15 cellular contexts compared by ENCODE assay signal in genomic region chr1:174991473-174991872, GRCh38. TPM values are rescaled to one million over a fixed set of nuclear protein-coding genes. Genes with fewer than 3 reads are reported as not detected.
A peak's percentile ranks its signal among the peaks of the same experiment; 100 is the strongest.
DNase-seq lines count a peak whose midpoint lies in the region; ATAC-seq, FAIRE-seq and TF ChIP-seq lines count a peak whose summit lies in the region.
"Had no signal": no experiment of that assay in that cellular context is flagged by ENCODE, and none has a peak within 500 bp of the region (broad histone marks: within the 10 kb centered on the region; RNA-seq: fewer than 3 reads in every experiment).

No MANE protein-coding gene starts in this region.

- no peak overlapping the region for H3K9ac ChIP-seq in PC-3 (ENCODE audit: low read length)
- H3K9ac ChIP-seq in HepG2 (ENCODE audit: insufficient read depth, low read depth, low read length), result no peak overlapping the region

- peaks cover 17% of the 10 kb centered on the region for H3K4me1 ChIP-seq in CD4-positive, CD25-positive, alpha-beta regulatory T cell (ENCODE audit: control insufficient read depth, insufficient read depth, low read length, poor library complexity, severe bottlenecking)
- peaks cover 26% of the 10 kb centered on the region for H3K4me1 ChIP-seq in PC-3 (ENCODE audit: insufficient read depth, low read length)
- peaks cover 35% of the 10 kb centered on the region for H3K4me1 ChIP-seq in HepG2 (ENCODE audit: insufficient read depth, low read length)

- no peak for DNase-seq in CD4-positive, CD25-positive, alpha-beta regulatory T cell
- peak; percentile 34 for DNase-seq in EH (ENCODE audit: low read depth)
- no peak for DNase-seq in PC-3
- no peak for DNase-seq in immature natural killer cell
- DNase-seq in HepG2 (ENCODE audit: low spot score), result no peak
- DNase-seq in amniotic stem cell (lab: John Stamatoyannopoulos, UW), result no peak
- DNase-seq: COR-L47, DMS153, KG1, NCI-H1417, NCI-H2029, NCI-H524 had no signal

- H3K27ac ChIP-seq in CD4-positive, CD25-positive, alpha-beta regulatory T cell (ENCODE audit: insufficient read depth, low read length, poor library complexity, severe bottlenecking), result peak overlapping the region; percentile 66
- H3K27ac ChIP-seq in PC-3 (ENCODE audit: low read length), result no peak overlapping the region
- no peak overlapping the region for H3K27ac ChIP-seq in HepG2 (ENCODE audit: extremely low read length, insufficient read depth, low read length)

- no peaks in the 10 kb centered on the region for H3K27me3 Mint-ChIP-seq in CD4-positive, CD25-positive, alpha-beta regulatory T cell
- H3K27me3 Mint-ChIP-seq in immature natural killer cell (ENCODE audit: low read depth in 3 of 3), result peaks cover 0 to 4% (median 0%) of the 10 kb centered on the region in 3 donors

- TF ChIP-seq RAD21 in HepG2 (CRISPR knock-in tag; IDR thresholded peaks at IDR 0.05), result no peak

- H3F3A ChIP-seq in PC-3 (ENCODE audit: low read length, unreplicated experiment), result no peaks in the 10 kb centered on the region

- H3K9me2 ChIP-seq in PC-3 (replicated peaks; ENCODE audit: low read length), result no peaks in the 10 kb centered on the region

- H3K4me2 ChIP-seq in PC-3 (ENCODE audit: low read length) (peak overlapping the region; percentile 93; the same call in 1 of the 2 replicates), HepG2 (ENCODE audit: low read depth, low read length) (no peak overlapping the region)
- H3K4me2 ChIP-seq: GM23338 had no signal

- H3K27ac Mint-ChIP-seq in CD4-positive, CD25-positive, alpha-beta regulatory T cell, result peak overlapping the region in 2 of 3 donors; percentile 26
- H3K27ac Mint-ChIP-seq in immature natural killer cell, result peak overlapping the region in 4 of 6 donors; percentile 76 to 95 (median 82)
- H3K27ac Mint-ChIP-seq: GM23338 had no signal

- no peaks in the 10 kb centered on the region for H4K20me1 ChIP-seq in PC-3 (ENCODE audit: low read length)
- no peaks in the 10 kb centered on the region for H4K20me1 ChIP-seq in HepG2 (ENCODE audit: insufficient read depth, low read length)

- POLR2A ChIA-PET in PC-3 (lab: Charles Lee; ENCODE audit: unreplicated experiment), result interaction anchor here (0.6 kb wide), 1 partner anchor 89 kb away, joined by 3 read pairs; no protein-coding TSS in a partner anchor
- POLR2A ChIA-PET in HepG2 (lab: Yijun Ruan, JAX), result no interaction called here

- H3K27me3 ChIP-seq in CD4-positive, CD25-positive, alpha-beta regulatory T cell (ENCODE audit: control insufficient read depth, insufficient read depth, low read length), result no peaks in the 10 kb centered on the region
- H3K27me3 ChIP-seq in PC-3 (ENCODE audit: low read length) (no peaks in the 10 kb centered on the region), HepG2 (ENCODE audit: control insufficient read depth in 1 of 2, insufficient read depth in 2 of 2, low read length in 2 of 2) (no peaks in the 10 kb centered on the region)

- H3K36me3 Mint-ChIP-seq in CD4-positive, CD25-positive, alpha-beta regulatory T cell, result peaks cover 28% of the 10 kb centered on the region
- H3K36me3 Mint-ChIP-seq in immature natural killer cell, result peaks cover 4 to 20% (median 5%) of the 10 kb centered on the region in 3 donors

- H3K4me1 Mint-ChIP-seq in CD4-positive, CD25-positive, alpha-beta regulatory T cell, result peaks cover 24 to 36% (median 29%) of the 10 kb centered on the region in 4 donors
- H3K4me1 Mint-ChIP-seq in immature natural killer cell, result peaks cover 30 to 37% of the 10 kb centered on the region in 2 donors
- H3K4me1 Mint-ChIP-seq: GM23338 had no signal

- H3K4me3 Mint-ChIP-seq in CD4-positive, CD25-positive, alpha-beta regulatory T cell, result peak overlapping the region in 3 of 4 donors; percentile 19 to 58 (median 57)
- peak overlapping the region in 3 of 5 donors; percentile 1 to 46 (median 18) for H3K4me3 Mint-ChIP-seq in immature natural killer cell
- H3K4me3 Mint-ChIP-seq: GM23338 had no signal

- CTCF ChIA-PET in PC-3 (lab: Charles Lee) (no interaction called here), HepG2 (lab: Yijun Ruan, JAX; ENCODE audit: low intra/inter-chr PET ratio, low total read pairs) (no interaction called here)

- TF ChIP-seq POLR2A in HepG2 (IDR thresholded peaks at IDR 0.05; ENCODE audit: insufficient read depth in 1 of 2, low read depth in 2 of 2, low read length in 2 of 2), result no peak

- H2AFZ ChIP-seq in PC-3 (ENCODE audit: low read length), result no peak overlapping the region
- H2AFZ ChIP-seq in HepG2 (ENCODE audit: low read length), result no peak overlapping the region
- H2AFZ ChIP-seq: GM23338 had no signal

- H3K9me3 ChIP-seq in CD4-positive, CD25-positive, alpha-beta regulatory T cell (ENCODE audit: control insufficient read depth in 2 of 2, low read length in 2 of 2), result no peaks in the 10 kb centered on the region
- H3K9me3 ChIP-seq in PC-3 (ENCODE audit: low read length) (no peaks in the 10 kb centered on the region), HepG2 (ENCODE audit: low read length) (no peaks in the 10 kb centered on the region)

- TF ChIP-seq EP300 in HepG2 (IDR thresholded peaks at IDR 0.05; ENCODE audit: low read depth in 2 of 2, low read length in 2 of 2), result no peak
- no peak for TF ChIP-seq EP300 in HepG2 (CRISPR knock-in tag; IDR thresholded peaks at IDR 0.05; ENCODE audit: borderline replicate concordance)

- in situ Hi-C loops in HepG2 (cut with HindIII; ENCODE audit: extremely low pct_ligation_motif_present, low pct_unique_long_range_greater_than_20kb), result loop anchor here (25.0 kb wide), 1 partner anchor 729 kb away; no protein-coding TSS in a partner anchor

- intact Hi-C loops in PC-3 (cut with micrococcal nuclease), result no loop called here
- intact Hi-C loops in HepG2 (cut with micrococcal nuclease; ENCODE audit: unreplicated experiment), result loop anchor here (2.0 kb wide), 1 partner anchor 221 kb away; no protein-coding TSS in a partner anchor

- WGBS in HepG2 (ENCODE audit: low lambda C conversion rate), result 100% methylated on average over 1 of the region's 1 CpG

- TF ChIP-seq CTCF in PC-3 (conservative IDR thresholded peaks at IDR 0.05; ENCODE audit: low read depth, low read length) (no peak), HepG2 (CRISPR knock-in tag; IDR thresholded peaks at IDR 0.05) (no peak)

- FAIRE-seq in HepG2 (lab: Jason Lieb, UNC), result no peak

- no peak overlapping the region for H3K4me3 ChIP-seq in CD4-positive, CD25-positive, alpha-beta regulatory T cell (ENCODE audit: low read depth, low read length)
- H3K4me3 ChIP-seq in PC-3 (ENCODE audit: low read length) (no peak overlapping the region), HepG2 (replicated peaks in 1 of 3; ENCODE audit: insufficient read depth in 1 of 3, low read depth in 2 of 3, low read length in 3 of 3) (no peak overlapping the region)
- H3K4me3 ChIP-seq: GM23338 had no signal

- BruUV-seq in PC-3 (replicated peaks; lab: Mats Ljungman, UMichigan), result no TSS peak
- no TSS peak for BruUV-seq in HepG2 (replicated peaks; lab: Mats Ljungman, UMichigan)

- no peaks in the 10 kb centered on the region for H3K79me2 ChIP-seq in PC-3 (ENCODE audit: low read length)
- no peaks in the 10 kb centered on the region for H3K79me2 ChIP-seq in HepG2 (ENCODE audit: insufficient read depth, low read length)

- ATAC-seq in CD4-positive, CD25-positive, alpha-beta regulatory T cell (ENCODE audit: low read depth in 2 of 2), result no peak
- ATAC-seq in PC-3 (no peak), GM19324 (IDR thresholded peaks at IDR 0.05; ENCODE audit: low FRiP score, unreplicated experiment) (no peak), HepG2 (no peak), HG03432 (IDR thresholded peaks at IDR 0.05; ENCODE audit: unreplicated experiment) (no peak)
- ATAC-seq: GM23338 had no signal

- peaks cover 13% of the 10 kb centered on the region for H3K36me3 ChIP-seq in CD4-positive, CD25-positive, alpha-beta regulatory T cell (ENCODE audit: control insufficient read depth, insufficient read depth, low read length)
- H3K36me3 ChIP-seq in PC-3 (ENCODE audit: low read depth, low read length) (no peaks in the 10 kb centered on the region), HepG2 (replicated peaks in 1 of 2; ENCODE audit: control insufficient read depth in 1 of 2, insufficient read depth in 2 of 2, low read length in 2 of 2) (no peaks in the 10 kb centered on the region; a peak in 2 of 5 replicates)

- no peaks in the 10 kb centered on the region for H3K9me3 Mint-ChIP-seq in CD4-positive, CD25-positive, alpha-beta regulatory T cell
- H3K9me3 Mint-ChIP-seq in immature natural killer cell, result no peaks in the 10 kb centered on the region
- H3K9me3 Mint-ChIP-seq: GM23338 had no signal

RNA-seq across cellular contexts. Expression of gene CACYBP, which starts 8.3 kb away (rescaled TPM):
- 88.1 TPM for total RNA-seq in CD4-positive, CD25-positive, alpha-beta regulatory T cell
- polyA plus RNA-seq in CD4-positive, CD25-positive, alpha-beta regulatory T cell, result 100 to 1,000 TPM; 153 to 217 (median 186) TPM
- total RNA-seq in PC-3 (2014; rRNA removed), result 342 and 498 TPM in 2 replicates
- 100 to 1,000 TPM; 131 to 160 (median 135) TPM for polyA plus RNA-seq in immature natural killer cell
- 183 and 247 TPM in 2 replicates for total RNA-seq in HepG2 (2016; rRNA removed; fragmentation: Illumina TruSeq; extraction: Trizol)
- total RNA-seq in HepG2 (2016; cell fraction: cytosol; rRNA removed; fragmentation: Illumina TruSeq; extraction: Trizol; ENCODE audit: low read depth), result 30.4 and 49.6 TPM in 2 replicates
- 174 and 253 TPM in 2 replicates for total RNA-seq in HepG2 (2016; cell fraction: insoluble cytoplasmic fraction; rRNA removed; fragmentation: Illumina TruSeq; extraction: Trizol)
- 59.8 and 73.6 TPM in 2 replicates for total RNA-seq in HepG2 (2016; cell fraction: membrane; rRNA removed; fragmentation: Illumina TruSeq; extraction: Trizol)
- total RNA-seq in HepG2 (2016; cell fraction: nucleus; rRNA removed; fragmentation: Illumina TruSeq; extraction: Trizol), result 71.5 and 73.7 TPM in 2 replicates
- 14.4 and 18.4 TPM in 2 replicates for polyA plus RNA-seq in HepG2 (2011; rRNA removed)
- polyA plus RNA-seq in HepG2 (2011; cell fraction: cytosol; rRNA removed), result 16.9 and 18.9 TPM in 2 replicates
- polyA plus RNA-seq in HepG2 (2011; cell fraction: nucleus; rRNA removed), result 6.2 and 30.3 TPM in 2 replicates
- polyA plus RNA-seq in HepG2 (2012), result 63.3 and 84.9 TPM in 2 replicates
- 27.7 and 44.6 TPM in 2 replicates for polyA plus RNA-seq in HepG2 (2016; cell fraction: cytosol; fragmentation: Illumina TruSeq; extraction: Trizol; ENCODE audit: low read depth)
- 258 and 299 TPM in 2 replicates for polyA plus RNA-seq in HepG2 (2016; cell fraction: insoluble cytoplasmic fraction; fragmentation: Illumina TruSeq; extraction: Trizol; ENCODE audit: low read depth)
- 37.6 and 44.0 TPM in 2 replicates for polyA plus RNA-seq in HepG2 (2016; cell fraction: membrane; fragmentation: Illumina TruSeq; extraction: Trizol; ENCODE audit: low read depth)
- polyA plus RNA-seq in HepG2 (2016; cell fraction: nucleus; fragmentation: Illumina TruSeq; extraction: Trizol; ENCODE audit: insufficient read depth, low read depth), result 94.4 and 105 TPM in 2 replicates
- 7.8 and 17.6 TPM in 2 replicates for polyA minus RNA-seq in HepG2 (2011; rRNA and poly(A)+ RNA removed; ENCODE audit: low replicate concordance)
- polyA minus RNA-seq in HepG2 (2011; cell fraction: cytosol; rRNA and poly(A)+ RNA removed), result 13.6 and 15.7 TPM in 2 replicates
- polyA minus RNA-seq in HepG2 (2011; cell fraction: nucleus; rRNA and poly(A)+ RNA removed), result 22.3 and 32.9 TPM in 2 replicates

RNA-seq across cellular contexts. Expression of gene MRPS14, which starts 31.8 kb away (rescaled TPM):
- 15.2 TPM for total RNA-seq in CD4-positive, CD25-positive, alpha-beta regulatory T cell
- 10 to 100 TPM; 60.3 to 83.8 (median 75.2) TPM for polyA plus RNA-seq in CD4-positive, CD25-positive, alpha-beta regulatory T cell
- total RNA-seq in PC-3 (2014; rRNA removed) (18.8 and 21.8 TPM in 2 replicates), HepG2 (2016; rRNA removed; fragmentation: Illumina TruSeq; extraction: Trizol) (43.2 and 52.7 TPM in 2 replicates)
- polyA plus RNA-seq in immature natural killer cell (10 to 100 TPM; 42.5 to 52.1 (median 44.4) TPM), HepG2 (2011; rRNA removed) (32.0 and 36.6 TPM in 2 replicates)
- 9.3 and 9.4 TPM in 2 replicates for total RNA-seq in HepG2 (2016; cell fraction: cytosol; rRNA removed; fragmentation: Illumina TruSeq; extraction: Trizol; ENCODE audit: low read depth)
- 44.1 and 58.4 TPM in 2 replicates for total RNA-seq in HepG2 (2016; cell fraction: insoluble cytoplasmic fraction; rRNA removed; fragmentation: Illumina TruSeq; extraction: Trizol)
- 13.3 and 14.6 TPM in 2 replicates for total RNA-seq in HepG2 (2016; cell fraction: membrane; rRNA removed; fragmentation: Illumina TruSeq; extraction: Trizol)
- total RNA-seq in HepG2 (2016; cell fraction: nucleus; rRNA removed; fragmentation: Illumina TruSeq; extraction: Trizol), result 19.0 and 20.8 TPM in 2 replicates
- polyA plus RNA-seq in HepG2 (2011; cell fraction: cytosol; rRNA removed), result 20.4 and 26.8 TPM in 2 replicates
- polyA plus RNA-seq in HepG2 (2011; cell fraction: nucleus; rRNA removed), result 14.8 and 19.5 TPM in 2 replicates
- polyA plus RNA-seq in HepG2 (2012), result 38.4 and 42.2 TPM in 2 replicates
- 11.7 and 12.1 TPM in 2 replicates for polyA plus RNA-seq in HepG2 (2016; cell fraction: cytosol; fragmentation: Illumina TruSeq; extraction: Trizol; ENCODE audit: low read depth)
- 52.9 and 60.0 TPM in 2 replicates for polyA plus RNA-seq in HepG2 (2016; cell fraction: insoluble cytoplasmic fraction; fragmentation: Illumina TruSeq; extraction: Trizol; ENCODE audit: low read depth)
- polyA plus RNA-seq in HepG2 (2016; cell fraction: membrane; fragmentation: Illumina TruSeq; extraction: Trizol; ENCODE audit: low read depth), result 11.2 and 11.7 TPM in 2 replicates
- 32.8 and 35.8 TPM in 2 replicates for polyA plus RNA-seq in HepG2 (2016; cell fraction: nucleus; fragmentation: Illumina TruSeq; extraction: Trizol; ENCODE audit: insufficient read depth, low read depth)
- polyA minus RNA-seq in HepG2 (2011; rRNA and poly(A)+ RNA removed; ENCODE audit: low replicate concordance), result 11.8 and 20.3 TPM in 2 replicates
- polyA minus RNA-seq in HepG2 (2011; cell fraction: cytosol; rRNA and poly(A)+ RNA removed), result 9.5 and 10.3 TPM in 2 replicates
- polyA minus RNA-seq in HepG2 (2011; cell fraction: nucleus; rRNA and poly(A)+ RNA removed), result 25.4 and 25.8 TPM in 2 replicates
